In the genomic region with DNA sequence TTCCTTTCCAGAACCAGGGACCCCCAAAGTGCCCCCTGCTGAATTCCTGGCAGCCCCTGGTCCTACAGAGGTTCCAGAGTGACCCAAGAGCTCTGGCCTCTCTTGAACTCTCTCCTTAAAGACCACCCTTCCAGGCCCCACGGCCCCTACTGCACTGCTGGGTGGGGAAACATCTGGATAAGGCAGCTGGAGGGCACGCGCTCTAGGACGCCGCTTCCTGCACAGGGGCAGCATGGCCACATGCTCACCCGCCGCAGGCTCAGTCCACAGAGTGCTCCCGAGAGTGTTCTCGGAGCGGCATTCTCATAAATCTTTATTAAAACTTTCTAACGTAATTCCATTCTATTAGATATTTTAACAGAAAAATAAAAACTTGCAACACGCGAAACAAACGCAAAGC, we compare ENCODE assay signal across 1 cellular context.
TF ChIP-seq lines count a peak whose summit lies in the region.

No MANE protein-coding gene starts in this region.

TF ChIP-seq in GM23338, 12 proteins besides CTCF, POLR2A, EP300 and RAD21 (continued from another document):
- TF ChIP-seq, protein P1, sequence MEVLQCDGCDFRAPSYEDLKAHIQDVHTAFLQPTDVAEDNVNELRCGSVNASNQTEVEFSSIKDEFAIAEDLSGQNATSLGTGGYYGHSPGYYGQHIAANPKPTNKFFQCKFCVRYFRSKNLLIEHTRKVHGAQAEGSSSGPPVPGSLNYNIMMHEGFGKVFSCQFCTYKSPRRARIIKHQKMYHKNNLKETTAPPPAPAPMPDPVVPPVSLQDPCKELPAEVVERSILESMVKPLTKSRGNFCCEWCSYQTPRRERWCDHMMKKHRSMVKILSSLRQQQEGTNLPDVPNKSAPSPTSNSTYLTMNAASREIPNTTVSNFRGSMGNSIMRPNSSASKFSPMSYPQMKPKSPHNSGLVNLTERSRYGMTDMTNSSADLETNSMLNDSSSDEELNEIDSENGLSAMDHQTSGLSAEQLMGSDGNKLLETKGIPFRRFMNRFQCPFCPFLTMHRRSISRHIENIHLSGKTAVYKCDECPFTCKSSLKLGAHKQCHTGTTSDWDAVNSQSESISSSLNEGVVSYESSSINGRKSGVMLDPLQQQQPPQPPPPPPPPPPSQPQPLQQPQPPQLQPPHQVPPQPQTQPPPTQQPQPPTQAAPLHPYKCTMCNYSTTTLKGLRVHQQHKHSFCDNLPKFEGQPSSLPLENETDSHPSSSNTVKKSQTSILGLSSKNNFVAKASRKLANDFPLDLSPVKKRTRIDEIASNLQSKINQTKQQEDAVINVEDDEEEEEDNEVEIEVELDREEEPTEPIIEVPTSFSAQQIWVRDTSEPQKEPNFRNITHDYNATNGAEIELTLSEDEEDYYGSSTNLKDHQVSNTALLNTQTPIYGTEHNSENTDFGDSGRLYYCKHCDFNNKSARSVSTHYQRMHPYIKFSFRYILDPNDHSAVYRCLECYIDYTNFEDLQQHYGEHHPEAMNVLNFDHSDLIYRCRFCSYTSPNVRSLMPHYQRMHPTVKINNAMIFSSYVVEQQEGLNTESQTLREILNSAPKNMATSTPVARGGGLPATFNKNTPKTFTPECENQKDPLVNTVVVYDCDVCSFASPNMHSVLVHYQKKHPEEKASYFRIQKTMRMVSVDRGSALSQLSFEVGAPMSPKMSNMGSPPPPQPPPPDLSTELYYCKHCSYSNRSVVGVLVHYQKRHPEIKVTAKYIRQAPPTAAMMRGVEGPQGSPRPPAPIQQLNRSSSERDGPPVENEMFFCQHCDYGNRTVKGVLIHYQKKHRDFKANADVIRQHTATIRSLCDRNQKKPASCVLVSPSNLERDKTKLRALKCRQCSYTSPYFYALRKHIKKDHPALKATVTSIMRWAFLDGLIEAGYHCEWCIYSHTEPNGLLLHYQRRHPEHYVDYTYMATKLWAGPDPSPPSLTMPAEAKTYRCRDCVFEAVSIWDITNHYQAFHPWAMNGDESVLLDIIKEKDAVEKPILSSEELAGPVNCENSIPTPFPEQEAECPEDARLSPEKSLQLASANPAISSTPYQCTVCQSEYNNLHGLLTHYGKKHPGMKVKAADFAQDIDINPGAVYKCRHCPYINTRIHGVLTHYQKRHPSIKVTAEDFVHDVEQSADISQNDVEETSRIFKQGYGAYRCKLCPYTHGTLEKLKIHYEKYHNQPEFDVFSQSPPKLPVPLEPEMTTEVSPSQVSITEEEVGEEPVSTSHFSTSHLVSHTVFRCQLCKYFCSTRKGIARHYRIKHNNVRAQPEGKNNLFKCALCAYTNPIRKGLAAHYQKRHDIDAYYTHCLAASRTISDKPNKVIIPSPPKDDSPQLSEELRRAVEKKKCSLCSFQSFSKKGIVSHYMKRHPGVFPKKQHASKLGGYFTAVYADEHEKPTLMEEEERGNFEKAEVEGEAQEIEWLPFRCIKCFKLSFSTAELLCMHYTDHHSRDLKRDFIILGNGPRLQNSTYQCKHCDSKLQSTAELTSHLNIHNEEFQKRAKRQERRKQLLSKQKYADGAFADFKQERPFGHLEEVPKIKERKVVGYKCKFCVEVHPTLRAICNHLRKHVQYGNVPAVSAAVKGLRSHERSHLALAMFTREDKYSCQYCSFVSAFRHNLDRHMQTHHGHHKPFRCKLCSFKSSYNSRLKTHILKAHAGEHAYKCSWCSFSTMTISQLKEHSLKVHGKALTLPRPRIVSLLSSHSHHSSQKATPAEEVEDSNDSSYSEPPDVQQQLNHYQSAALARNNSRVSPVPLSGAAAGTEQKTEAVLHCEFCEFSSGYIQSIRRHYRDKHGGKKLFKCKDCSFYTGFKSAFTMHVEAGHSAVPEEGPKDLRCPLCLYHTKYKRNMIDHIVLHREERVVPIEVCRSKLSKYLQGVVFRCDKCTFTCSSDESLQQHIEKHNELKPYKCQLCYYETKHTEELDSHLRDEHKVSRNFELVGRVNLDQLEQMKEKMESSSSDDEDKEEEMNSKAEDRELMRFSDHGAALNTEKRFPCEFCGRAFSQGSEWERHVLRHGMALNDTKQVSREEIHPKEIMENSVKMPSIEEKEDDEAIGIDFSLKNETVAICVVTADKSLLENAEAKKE (CRISPR knock-in tag; IDR thresholded peaks at IDR 0.05) = no peak
- TF ChIP-seq, protein P2, sequence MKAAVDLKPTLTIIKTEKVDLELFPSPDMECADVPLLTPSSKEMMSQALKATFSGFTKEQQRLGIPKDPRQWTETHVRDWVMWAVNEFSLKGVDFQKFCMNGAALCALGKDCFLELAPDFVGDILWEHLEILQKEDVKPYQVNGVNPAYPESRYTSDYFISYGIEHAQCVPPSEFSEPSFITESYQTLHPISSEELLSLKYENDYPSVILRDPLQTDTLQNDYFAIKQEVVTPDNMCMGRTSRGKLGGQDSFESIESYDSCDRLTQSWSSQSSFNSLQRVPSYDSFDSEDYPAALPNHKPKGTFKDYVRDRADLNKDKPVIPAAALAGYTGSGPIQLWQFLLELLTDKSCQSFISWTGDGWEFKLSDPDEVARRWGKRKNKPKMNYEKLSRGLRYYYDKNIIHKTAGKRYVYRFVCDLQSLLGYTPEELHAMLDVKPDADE (IDR thresholded peaks at IDR 0.05) = no peak
- TF ChIP-seq ZNF331 (CRISPR knock-in tag; IDR thresholded peaks at IDR 0.05; ENCODE audit: low read depth) (no peak), EZH2 (IDR thresholded peaks at IDR 0.05; ENCODE audit: low read depth, unreplicated experiment) (no peak)
- TF ChIP-seq, protein P3, sequence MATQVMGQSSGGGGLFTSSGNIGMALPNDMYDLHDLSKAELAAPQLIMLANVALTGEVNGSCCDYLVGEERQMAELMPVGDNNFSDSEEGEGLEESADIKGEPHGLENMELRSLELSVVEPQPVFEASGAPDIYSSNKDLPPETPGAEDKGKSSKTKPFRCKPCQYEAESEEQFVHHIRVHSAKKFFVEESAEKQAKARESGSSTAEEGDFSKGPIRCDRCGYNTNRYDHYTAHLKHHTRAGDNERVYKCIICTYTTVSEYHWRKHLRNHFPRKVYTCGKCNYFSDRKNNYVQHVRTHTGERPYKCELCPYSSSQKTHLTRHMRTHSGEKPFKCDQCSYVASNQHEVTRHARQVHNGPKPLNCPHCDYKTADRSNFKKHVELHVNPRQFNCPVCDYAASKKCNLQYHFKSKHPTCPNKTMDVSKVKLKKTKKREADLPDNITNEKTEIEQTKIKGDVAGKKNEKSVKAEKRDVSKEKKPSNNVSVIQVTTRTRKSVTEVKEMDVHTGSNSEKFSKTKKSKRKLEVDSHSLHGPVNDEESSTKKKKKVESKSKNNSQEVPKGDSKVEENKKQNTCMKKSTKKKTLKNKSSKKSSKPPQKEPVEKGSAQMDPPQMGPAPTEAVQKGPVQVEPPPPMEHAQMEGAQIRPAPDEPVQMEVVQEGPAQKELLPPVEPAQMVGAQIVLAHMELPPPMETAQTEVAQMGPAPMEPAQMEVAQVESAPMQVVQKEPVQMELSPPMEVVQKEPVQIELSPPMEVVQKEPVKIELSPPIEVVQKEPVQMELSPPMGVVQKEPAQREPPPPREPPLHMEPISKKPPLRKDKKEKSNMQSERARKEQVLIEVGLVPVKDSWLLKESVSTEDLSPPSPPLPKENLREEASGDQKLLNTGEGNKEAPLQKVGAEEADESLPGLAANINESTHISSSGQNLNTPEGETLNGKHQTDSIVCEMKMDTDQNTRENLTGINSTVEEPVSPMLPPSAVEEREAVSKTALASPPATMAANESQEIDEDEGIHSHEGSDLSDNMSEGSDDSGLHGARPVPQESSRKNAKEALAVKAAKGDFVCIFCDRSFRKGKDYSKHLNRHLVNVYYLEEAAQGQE (IDR thresholded peaks at IDR 0.05; ENCODE audit: unreplicated experiment) = no peak
